Comparison of ENCODE assay signal across 8 cellular contexts in genomic region chr17:44004077-44004760, GRCh38. TPM values are rescaled to one million over a fixed set of nuclear protein-coding genes. Genes with fewer than 3 reads are reported as not detected.
A peak's percentile ranks its signal among the peaks of the same experiment; 100 is the strongest.
DNase-seq lines count a peak whose midpoint lies in the region; ATAC-seq and TF ChIP-seq lines count a peak whose summit lies in the region.

Gene NAGS, plus strand, starts transcription at chr17:44004622. Its CDS starts 42 bp downstream, at chr17:44004664.

- H3K4me3 ChIP-seq in astrocyte of the spinal cord (ENCODE audit: low read depth, low read length) (peak within 1 kb of the TSS; percentile 67), left lung (peak within 1 kb of the TSS; percentile 32 to 67), tibial artery (peak within 1 kb of the TSS; percentile 10 to 53)

- TF ChIP-seq CTCF in astrocyte of the spinal cord (IDR thresholded peaks at IDR 0.05; ENCODE audit: low read depth, low read length) = no peak
- TF ChIP-seq CTCF in left lung (IDR thresholded peaks at IDR 0.05) = no peak
- TF ChIP-seq CTCF in tibial artery (IDR thresholded peaks at IDR 0.05) = no peak

- H3K4me1 ChIP-seq in left lung (peaks cover 26 to 40% of the 10 kb centered on the region in 2 donors), tibial artery (peaks cover 0 to 40% (median 34%) of the 10 kb centered on the region in 4 donors)

- peak within 1 kb of the TSS; percentile 54 for H3K4me3 Mint-ChIP-seq in activated naive CD8-positive, alpha-beta T cell
- H3K4me3 Mint-ChIP-seq in activated naive CD8-positive, alpha-beta T cell treated with anti-CD3 and anti-CD28 coated beads, Interleukin-2, amount 50 U/mL, for 24 hours = no peak within 1 kb of the TSS

- H3K27me3 ChIP-seq in left lung (peaks cover 22 to 57% of the 10 kb centered on the region in 2 donors), tibial artery (peaks cover 16 to 73% of the 10 kb centered on the region in 2 donors)

- H3K36me3 Mint-ChIP-seq in activated naive CD8-positive, alpha-beta T cell = no peaks in the 10 kb centered on the region
- H3K36me3 Mint-ChIP-seq in activated naive CD8-positive, alpha-beta T cell treated with anti-CD3 and anti-CD28 coated beads, Interleukin-2, amount 50 U/mL, for 24 hours (ENCODE audit: low read depth) = no peaks in the 10 kb centered on the region

- intact Hi-C loops in left lung (cut with DNase I) = no loop called here
- intact Hi-C loops in tibial artery (cut with DNase I; ENCODE audit: low total_unique reads) = no loop called here

- no peaks in the 10 kb centered on the region for H3K36me3 ChIP-seq in left lung
- H3K36me3 ChIP-seq in tibial artery = peaks cover 0 to 1% (median 0%) of the 10 kb centered on the region in 3 donors

- in situ Hi-C loops in astrocyte of the spinal cord (cut with HindIII; ENCODE audit: low sequenced_read_pairs) = no loop called here

- H3K9me3 ChIP-seq in left lung = no peaks in the 10 kb centered on the region
- H3K9me3 ChIP-seq in tibial artery = no peaks in the 10 kb centered on the region

- no peak for DNase-seq in activated naive CD8-positive, alpha-beta T cell treated with anti-CD3 and anti-CD28 coated beads, Interleukin-2, amount 50 U/mL, for 24 hours
- DNase-seq in astrocyte of the spinal cord (ENCODE audit: low read depth, low spot score) = peak; percentile 45
- peak; percentile 66 to 85 for DNase-seq in left lung
- no peak for DNase-seq in tibial artery
- no peak for DNase-seq in NCI-H1694 treated with DMSO at 0.1 percent for 48 hours (lab: John Stamatoyannopoulos, UW)
- DNase-seq in activated CD8-positive, alpha-beta memory T cell treated with anti-CD3 and anti-CD28 coated beads, Interleukin-2, amount 50 U/mL, for 4 hours = no peak
- no peak for DNase-seq in LoVo (ENCODE audit: low spot score)

- H3K27me3 Mint-ChIP-seq in activated naive CD8-positive, alpha-beta T cell = peaks cover 2% of the 10 kb centered on the region
- peaks cover 16% of the 10 kb centered on the region for H3K27me3 Mint-ChIP-seq in activated naive CD8-positive, alpha-beta T cell treated with anti-CD3 and anti-CD28 coated beads, Interleukin-2, amount 50 U/mL, for 24 hours

- no peaks in the 10 kb centered on the region for H3K9me3 Mint-ChIP-seq in activated naive CD8-positive, alpha-beta T cell (ENCODE audit: low read depth)
- H3K9me3 Mint-ChIP-seq in activated naive CD8-positive, alpha-beta T cell treated with anti-CD3 and anti-CD28 coated beads, Interleukin-2, amount 50 U/mL, for 24 hours = no peaks in the 10 kb centered on the region

- no peak within 1 kb of the TSS for H3K27ac Mint-ChIP-seq in activated naive CD8-positive, alpha-beta T cell
- H3K27ac Mint-ChIP-seq in activated naive CD8-positive, alpha-beta T cell treated with anti-CD3 and anti-CD28 coated beads, Interleukin-2, amount 50 U/mL, for 24 hours = no peak within 1 kb of the TSS

- H3K27ac ChIP-seq in left lung = peak within 1 kb of the TSS in 1 of 2 donors; percentile 62
- H3K27ac ChIP-seq in tibial artery = no peak within 1 kb of the TSS

- ATAC-seq in activated naive CD8-positive, alpha-beta T cell treated with anti-CD3 and anti-CD28 coated beads, Interleukin-2, amount 50 U/mL, for 24 hours = no peak
- peak; percentile 19 for ATAC-seq in left lung

- H3K4me1 Mint-ChIP-seq in activated naive CD8-positive, alpha-beta T cell (ENCODE audit: low read depth) = peaks cover 20% of the 10 kb centered on the region
- H3K4me1 Mint-ChIP-seq in activated naive CD8-positive, alpha-beta T cell treated with anti-CD3 and anti-CD28 coated beads, Interleukin-2, amount 50 U/mL, for 24 hours = peaks cover 24% of the 10 kb centered on the region

RNA-seq across cellular contexts. Expression of gene NAGS, which starts in this region (rescaled TPM):
- total RNA-seq in left lung = 1 to 10 TPM; 5.2 to 7.0 TPM

Comparison
In these comparisons a context has a peak if more than half of its experiments do, and no peak if none do; other contexts are left out.
1. DNase-seq: peak in astrocyte of the spinal cord (single experiment) and left lung (2 of 2); none in activated naive CD8-positive, alpha-beta T cell treated with anti-CD3 and anti-CD28 coated beads, Interleukin-2, amount 50 U/mL, for 24 hours (single experiment), tibial artery (0 of 2), NCI-H1694 treated with DMSO at 0.1 percent for 48 hours (single experiment), activated CD8-positive, alpha-beta memory T cell treated with anti-CD3 and anti-CD28 coated beads, Interleukin-2, amount 50 U/mL, for 4 hours (single experiment) and LoVo (single experiment).
2. Peak in every context shown above with its lines, with median percentiles within 50 percentile points of each other: H3K4me3 ChIP-seq.